Comparison of ENCODE assay signal across 8 cellular contexts in genomic region chr6:43009124-43009523, GRCh38. TPM values are rescaled to one million over a fixed set of nuclear protein-coding genes. Genes with fewer than 3 reads are reported as not detected.
DNase-seq lines count a peak whose midpoint lies in the region; ATAC-seq and TF ChIP-seq lines count a peak whose summit lies in the region.

No MANE protein-coding gene starts in this region.

- no peak overlapping the region for H2BK12ac ChIP-seq in mesenchymal stem cell (ENCODE audit: low read length in 2 of 2)

- peak; percentile 61 for TF ChIP-seq CTCF in A673 (conservative IDR thresholded peaks at IDR 0.05; ENCODE audit: low read depth, low read length)
- peak; percentile 72 for TF ChIP-seq CTCF in GM12864 (IDR thresholded peaks at IDR 0.05; ENCODE audit: low read depth, low read length, missing control alignments)
- TF ChIP-seq CTCF in OCI-LY7 (conservative IDR thresholded peaks at IDR 0.05; ENCODE audit: low read length): peak; percentile 88
- TF ChIP-seq CTCF in vagina (IDR thresholded peaks at IDR 0.05): no peak

- no peaks in the 10 kb centered on the region for H3K9me2 ChIP-seq in OCI-LY7 (ENCODE audit: insufficient read depth, low read length)

- H3K36me3 ChIP-seq in A673 (ENCODE audit: insufficient read depth, low read length, poor library complexity, severe bottlenecking): peaks cover 58% of the 10 kb centered on the region
- H3K36me3 ChIP-seq in OCI-LY7 (ENCODE audit: insufficient read depth, low read length): peaks cover 61% of the 10 kb centered on the region; the same call in 1 of the 2 replicates
- H3K36me3 ChIP-seq in mesenchymal stem cell (ENCODE audit: control insufficient read depth in 1 of 2, insufficient read depth in 2 of 2, low read depth in 1 of 2, low read length in 2 of 2): peaks cover 63 to 68% of the 10 kb centered on the region in 2 experiments
- H3K36me3 ChIP-seq in vagina: peaks cover 0 to 55% of the 10 kb centered on the region in 2 donors

- H3K14ac ChIP-seq in mesenchymal stem cell (ENCODE audit: low read length in 2 of 2): no peak overlapping the region

- no peak overlapping the region for H3K27ac ChIP-seq in A673 (ENCODE audit: low read depth, low read length, poor library complexity, severe bottlenecking)
- no peak overlapping the region for H3K27ac ChIP-seq in OCI-LY7 (ENCODE audit: low read depth, low read length, poor library complexity, severe bottlenecking)
- no peak overlapping the region for H3K27ac ChIP-seq in mesenchymal stem cell (ENCODE audit: low read length, poor library complexity, severe bottlenecking)
- H3K27ac ChIP-seq in vagina: no peak overlapping the region

- DNase-seq in A673 (ENCODE audit: low spot score): peak; percentile 66
- no peak for DNase-seq in GM12864 (ENCODE audit: low read depth)
- DNase-seq in OCI-LY7 (ENCODE audit: low spot score): peak; percentile 74
- peak; percentile 43 for DNase-seq in astrocyte of the hippocampus (ENCODE audit: low read depth, low spot score)
- peak; percentile 39 for DNase-seq in mesenchymal stem cell
- DNase-seq in LoVo (ENCODE audit: low spot score): no peak
- DNase-seq in vagina (ENCODE audit: extremely low spot score in 2 of 2): no peak

- no peak overlapping the region for H2AFZ ChIP-seq in OCI-LY7 (ENCODE audit: low read length)
- H2AFZ ChIP-seq in mesenchymal stem cell (ENCODE audit: low read depth, low read length): no peak overlapping the region

- POLR2A ChIA-PET in A673 (lab: Charles Lee; ENCODE audit: low non-redundant PET) (no interaction called here), OCI-LY7 (lab: Charles Lee) (interaction anchor here (0.5 to 0.6 kb wide), 2 partner anchors 133 to 1530 kb away, joined by 3 read pairs; no protein-coding TSS in a partner anchor)

- H2AK5ac ChIP-seq in mesenchymal stem cell (ENCODE audit: low read length, severe bottlenecking): no peak overlapping the region

- CTCF ChIA-PET in A673 (lab: Charles Lee): no interaction called here
- CTCF ChIA-PET in OCI-LY7 (lab: Charles Lee; ENCODE audit: unreplicated experiment): no interaction called here

- H3K27me3 ChIP-seq in A673 (replicated peaks; ENCODE audit: insufficient read depth, low read depth, low read length, poor library complexity) (no peaks in the 10 kb centered on the region), mesenchymal stem cell (ENCODE audit: control insufficient read depth in 1 of 2, insufficient read depth in 1 of 2, low read length in 2 of 2) (no peaks in the 10 kb centered on the region), vagina (no peaks in the 10 kb centered on the region)

- no peaks in the 10 kb centered on the region for H4K20me1 ChIP-seq in OCI-LY7 (ENCODE audit: insufficient read depth, low read length)

- no peak overlapping the region for H2BK120ac ChIP-seq in mesenchymal stem cell (ENCODE audit: low read depth, low read length)

- no peak overlapping the region for H3K4me3 ChIP-seq in A673 (ENCODE audit: low read depth, low read length, poor library complexity, severe bottlenecking)
- no peak overlapping the region for H3K4me3 ChIP-seq in GM12864 (ENCODE audit: low read depth, low read length)
- no peak overlapping the region for H3K4me3 ChIP-seq in OCI-LY7 (ENCODE audit: low read depth, low read length, poor library complexity, severe bottlenecking)
- H3K4me3 ChIP-seq in mesenchymal stem cell (ENCODE audit: insufficient read depth in 1 of 2, low read depth in 1 of 2, low read length in 2 of 2): no peak overlapping the region
- no peak overlapping the region for H3K4me3 ChIP-seq in vagina

- H3K18ac ChIP-seq in mesenchymal stem cell (ENCODE audit: low read depth in 1 of 2, low read length in 2 of 2): no peak overlapping the region

- no peak for ATAC-seq in HG02884 (IDR thresholded peaks at IDR 0.05; ENCODE audit: unreplicated experiment)

- peaks cover 11% of the 10 kb centered on the region for H3K79me2 ChIP-seq in OCI-LY7 (ENCODE audit: insufficient read depth, low read depth, low read length)

- no peak overlapping the region for H3K4ac ChIP-seq in mesenchymal stem cell (ENCODE audit: low read depth in 1 of 2, low read length in 2 of 2)

- no peak overlapping the region for H4K91ac ChIP-seq in mesenchymal stem cell (ENCODE audit: low read length)

- no peak overlapping the region for H2BK5ac ChIP-seq in mesenchymal stem cell (ENCODE audit: low read depth, low read length, poor library complexity, severe bottlenecking)

- H3K9me3 ChIP-seq in A673 (ENCODE audit: low read depth, low read length, poor library complexity, severe bottlenecking) (no peaks in the 10 kb centered on the region), OCI-LY7 (ENCODE audit: low read length) (no peaks in the 10 kb centered on the region), mesenchymal stem cell (ENCODE audit: control insufficient read depth, low read length) (no peaks in the 10 kb centered on the region), vagina (no peaks in the 10 kb centered on the region)

- H3K23ac ChIP-seq in mesenchymal stem cell (ENCODE audit: low read length in 2 of 2): no peak overlapping the region

- 83% methylated on average over 5 of the region's 6 CpGs for WGBS in mesenchymal stem cell

- peaks cover 7% of the 10 kb centered on the region for H3K4me1 ChIP-seq in A673 (ENCODE audit: insufficient read depth, low read length, poor library complexity, severe bottlenecking)
- peaks cover 19% of the 10 kb centered on the region for H3K4me1 ChIP-seq in OCI-LY7 (ENCODE audit: insufficient read depth, low read length, poor library complexity, severe bottlenecking)
- peaks cover 12% of the 10 kb centered on the region for H3K4me1 ChIP-seq in mesenchymal stem cell (ENCODE audit: control insufficient read depth, insufficient read depth, low read depth, low read length)
- H3K4me1 ChIP-seq in vagina: peaks cover 14% of the 10 kb centered on the region

- H4K8ac ChIP-seq in mesenchymal stem cell (ENCODE audit: low read length): peak overlapping the region; percentile 24

- H3K4me2 ChIP-seq in OCI-LY7 (ENCODE audit: low read length) (no peak overlapping the region), mesenchymal stem cell (ENCODE audit: low read length, poor library complexity, severe bottlenecking) (no peak overlapping the region)

- H2BK15ac ChIP-seq in mesenchymal stem cell (ENCODE audit: low read depth, poor library complexity, severe bottlenecking): no peak overlapping the region

- peaks cover 36% of the 10 kb centered on the region for H3K79me1 ChIP-seq in mesenchymal stem cell (replicated peaks; ENCODE audit: low read length, poor library complexity, severe bottlenecking)

- no peak overlapping the region for H3K9ac ChIP-seq in mesenchymal stem cell (ENCODE audit: low read length)

- intact Hi-C loops in A673 (cut with micrococcal nuclease; ENCODE audit: unreplicated experiment) (loop anchor here (1.0 kb wide), 1 partner anchor 134 kb away; no protein-coding TSS in a partner anchor), OCI-LY7 (cut with micrococcal nuclease; ENCODE audit: unreplicated experiment) (loop anchor here (1.0 kb wide), 2 partner anchors 108 to 134 kb away; no protein-coding TSS in a partner anchor), vagina (cut with DNase I) (no loop called here)

- no peak for TF ChIP-seq POLR2A in vagina (IDR thresholded peaks at IDR 0.05)

- BruUV-seq in A673 (replicated peaks; lab: Mats Ljungman, UMichigan) (no TSS peak), OCI-LY7 (replicated peaks; lab: Mats Ljungman, UMichigan) (no TSS peak)

RNA-seq across cellular contexts. Expression of gene MEA1, which starts 4.6 kb away (rescaled TPM):
- 113 and 125 TPM in 2 replicates for total RNA-seq in A673 (2021)
- total RNA-seq in OCI-LY7 (2014; rRNA removed; shearing (Covaris generic)): 70.7 and 76.0 TPM in 2 replicates
- 59.1 and 67.9 TPM in 2 replicates for total RNA-seq in OCI-LY7 (2022)
- 84.9 TPM for polyA plus RNA-seq in mesenchymal stem cell (2013, experiment 1 of 2)
- 88.1 TPM for polyA plus RNA-seq in mesenchymal stem cell (2013, experiment 2 of 2)
- 40.3 TPM for total RNA-seq in vagina

RNA-seq across cellular contexts. Expression of gene KLHDC3, which starts 4.9 kb away (rescaled TPM):
- total RNA-seq in A673 (2021) (90.1 and 108 TPM in 2 replicates), OCI-LY7 (2022) (91.4 and 99.6 TPM in 2 replicates), vagina (52.1 TPM)
- 78.6 and 89.9 TPM in 2 replicates for total RNA-seq in OCI-LY7 (2014; rRNA removed; shearing (Covaris generic))
- polyA plus RNA-seq in mesenchymal stem cell (2013, experiment 1 of 2): 51.3 TPM
- 51.0 TPM for polyA plus RNA-seq in mesenchymal stem cell (2013, experiment 2 of 2)

RNA-seq across cellular contexts. Expression of gene RRP36, which starts 12.3 kb away (rescaled TPM):
- total RNA-seq in A673 (2021) (104 and 115 TPM in 2 replicates), OCI-LY7 (2022) (66.7 and 75.9 TPM in 2 replicates), vagina (36.6 TPM)
- 61.1 and 72.6 TPM in 2 replicates for total RNA-seq in OCI-LY7 (2014; rRNA removed; shearing (Covaris generic))
- polyA plus RNA-seq in mesenchymal stem cell (2013, experiment 1 of 2): 117 TPM
- polyA plus RNA-seq in mesenchymal stem cell (2013, experiment 2 of 2): 116 TPM

RNA-seq across cellular contexts. Expression of gene PPP2R5D, which starts 24.8 kb away (rescaled TPM):
- total RNA-seq in A673 (2021): 73.6 and 77.1 TPM in 2 replicates
- 29.1 and 35.0 TPM in 2 replicates for total RNA-seq in OCI-LY7 (2014; rRNA removed; shearing (Covaris generic))
- total RNA-seq in OCI-LY7 (2022): 35.6 and 39.5 TPM in 2 replicates
- polyA plus RNA-seq in mesenchymal stem cell (2013, experiment 1 of 2): 41.7 TPM
- 40.9 TPM for polyA plus RNA-seq in mesenchymal stem cell (2013, experiment 2 of 2)
- 26.3 TPM for total RNA-seq in vagina

RNA-seq across cellular contexts. Expression of gene PEX6, which starts 30.1 kb away (rescaled TPM):
- total RNA-seq in A673 (2021): 25.9 and 26.1 TPM in 2 replicates
- 24.7 and 26.3 TPM in 2 replicates for total RNA-seq in OCI-LY7 (2014; rRNA removed; shearing (Covaris generic))
- 22.4 and 23.8 TPM in 2 replicates for total RNA-seq in OCI-LY7 (2022)
- 5.6 TPM for polyA plus RNA-seq in mesenchymal stem cell (2013, experiment 1 of 2)
- polyA plus RNA-seq in mesenchymal stem cell (2013, experiment 2 of 2): 5.6 TPM
- 19.6 TPM for total RNA-seq in vagina

Comparison
In these comparisons a context has a peak if more than half of its experiments do, and no peak if none do; other contexts are left out.
1. DNase-seq: peak in A673 (single experiment), OCI-LY7 (single experiment), astrocyte of the hippocampus (single experiment) and mesenchymal stem cell (single experiment); none in GM12864 (single experiment), LoVo (single experiment) and vagina (0 of 2).
2. CTCF ChIP-seq: peak in A673 (single experiment), GM12864 (single experiment) and OCI-LY7 (single experiment); none in vagina (0 of 3).